Comparison of ENCODE assay signal across 13 cellular contexts in the genomic region with DNA sequence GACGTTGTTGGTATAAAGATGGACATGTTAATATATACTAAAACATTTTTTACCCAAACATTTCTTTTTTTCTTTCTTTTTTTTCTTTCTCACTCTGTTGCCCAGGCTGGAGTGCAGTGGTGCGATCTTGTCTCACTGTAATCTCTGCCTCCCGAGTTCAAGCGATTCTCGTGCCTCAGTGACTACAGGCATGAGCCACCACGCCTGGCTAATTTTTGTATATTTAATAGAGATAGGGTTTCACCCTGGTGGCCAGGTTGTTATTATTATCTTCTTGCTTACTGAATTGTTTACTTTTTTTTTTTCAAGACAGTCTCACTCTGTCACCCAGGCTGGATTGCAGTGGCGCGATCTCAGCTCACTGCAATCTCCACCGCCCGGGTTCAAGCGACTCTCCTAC.
DNase-seq lines count a peak whose midpoint lies in the region; ATAC-seq, FAIRE-seq and TF ChIP-seq lines count a peak whose summit lies in the region.
"Had no signal": no experiment of that assay in that cellular context is flagged by ENCODE, and none has a peak within 500 bp of the region (broad histone marks: within the 10 kb centered on the region; RNA-seq: fewer than 3 reads in every experiment).

No MANE protein-coding gene starts in this region.

- H3K4me1 ChIP-seq in foreskin keratinocyte: peaks cover 15% of the 10 kb centered on the region
- H3K4me1 ChIP-seq: A549 had no signal

- H3K36me3 Mint-ChIP-seq in T-cell: no peaks in the 10 kb centered on the region

- in situ Hi-C loops in Caki2 (cut with HindIII; ENCODE audit: low pct_unique_long_range_greater_than_20kb, low sequenced_read_pairs): no loop called here

- H3K27me3 Mint-ChIP-seq in T-cell: peaks cover 3 to 8% of the 10 kb centered on the region in 2 donors

- POLR2A ChIA-PET in T-cell (lab: Charles Lee): no interaction called here

- peak overlapping the region; percentile 88 for H3K27ac ChIP-seq in foreskin keratinocyte
- H3K27ac ChIP-seq: A549 had no signal

- TF ChIP-seq CTCF in foreskin keratinocyte (conservative IDR thresholded peaks at IDR 0.05): no peak

- no peaks in the 10 kb centered on the region for H3K4me1 Mint-ChIP-seq in T-cell

- DNase-seq in Caki2 (ENCODE audit: low read depth) (peak; percentile 62), RCC 7860 (ENCODE audit: low spot score) (no peak), foreskin keratinocyte (no peak), renal cortical epithelial cell (ENCODE audit: low read depth) (peak; percentile 16), T-cell (no peak), NCI-H2081 treated with DMSO at 0.1 percent for 48 hours (lab: John Stamatoyannopoulos, UW) (no peak), NCI-H2196 (lab: John Stamatoyannopoulos, UW; ENCODE audit: unreplicated experiment) (no peak)
- DNase-seq: Calu3, DMS 273 treated with DMSO at 0.1 percent for 48 hours, HCEC 1CT, HFFc6, IMR-90 had no signal

- peak; percentile 37 for FAIRE-seq in RCC 7860 (lab: Jason Lieb, UNC)
- FAIRE-seq: A549 had no signal

- no peak for ATAC-seq in foreskin keratinocyte
- no peak for ATAC-seq in T-cell (replicated peaks in 1 of 4)
- ATAC-seq: A549 had no signal

- CTCF ChIA-PET in T-cell (lab: Charles Lee): no interaction called here

- no peak overlapping the region for H3K27ac Mint-ChIP-seq in T-cell
- H3K27ac Mint-ChIP-seq: HFFc6 had no signal

- no peaks in the 10 kb centered on the region for H3K9me3 Mint-ChIP-seq in T-cell
- H3K9me3 Mint-ChIP-seq: HFFc6 had no signal

- H3K27me3 ChIP-seq in foreskin keratinocyte: no peaks in the 10 kb centered on the region

- no peak overlapping the region for H3K4me3 Mint-ChIP-seq in T-cell
- H3K4me3 Mint-ChIP-seq: HFFc6 had no signal

Comparison
In these comparisons a context has a peak if more than half of its experiments do, and no peak if none do; other contexts are left out.
1. DNase-seq: peak in Caki2 (single experiment) and renal cortical epithelial cell (single experiment); none in RCC 7860 (single experiment), foreskin keratinocyte (0 of 2), T-cell (0 of 34), NCI-H2081 treated with DMSO at 0.1 percent for 48 hours (single experiment) and NCI-H2196 (single experiment).